9 cellular contexts compared by ENCODE assay signal in genomic region chrX:24023538-24023937, GRCh38. TPM values are rescaled to one million over a fixed set of nuclear protein-coding genes. Genes with fewer than 3 reads are reported as not detected.
DNase-seq lines count a peak whose midpoint lies in the region; ATAC-seq and TF ChIP-seq lines count a peak whose summit lies in the region.
"Had no signal": no experiment of that assay in that cellular context is flagged by ENCODE, and none has a peak within 500 bp of the region (broad histone marks: within the 10 kb centered on the region; RNA-seq: fewer than 3 reads in every experiment).

No MANE protein-coding gene starts in this region.

- TF ChIP-seq CTCF in GM12865 (IDR thresholded peaks at IDR 0.05; ENCODE audit: insufficient read depth, low read depth, low read length, missing control alignments) (no peak), RWPE2 (IDR thresholded peaks at IDR 0.05; ENCODE audit: poor library complexity, severe bottlenecking) (no peak), esophagus muscularis mucosa (IDR thresholded peaks at IDR 0.05) (no peak), retinal pigment epithelial cell (conservative IDR thresholded peaks at IDR 0.05; ENCODE audit: low read depth, low read length) (no peak), mucosa of descending colon (IDR thresholded peaks at IDR 0.05) (no peak)

- intact Hi-C loops in esophagus muscularis mucosa (cut with DNase I) (loop anchor here (10.0 kb wide), 1 partner anchor 239 kb away; the partner anchor contains the start of gene SAT1), mucosa of descending colon (cut with DNase I, micrococcal nuclease) (no loop called here)

- H3K27ac ChIP-seq in RWPE2 (ENCODE audit: poor library complexity, severe bottlenecking) = no peak overlapping the region
- peak overlapping the region; percentile 90 to 97 (median 96) for H3K27ac ChIP-seq in esophagus muscularis mucosa (replicated peaks in 1 of 4)

- H3K36me3 ChIP-seq in RWPE2 (ENCODE audit: low read depth) (no peaks in the 10 kb centered on the region), esophagus muscularis mucosa (no peaks in the 10 kb centered on the region), mucosa of descending colon (ENCODE audit: low read depth) (no peaks in the 10 kb centered on the region)
- H3K36me3 ChIP-seq: neutrophil had no signal

- no peak for TF ChIP-seq POLR2A in esophagus muscularis mucosa (IDR thresholded peaks at IDR 0.05; ENCODE audit: low read depth)

- TF ChIP-seq EP300 in esophagus muscularis mucosa (IDR thresholded peaks at IDR 0.05) = no peak

- H3K27me3 ChIP-seq in RWPE2 (ENCODE audit: insufficient read depth, poor library complexity, severe bottlenecking) (no peaks in the 10 kb centered on the region), esophagus muscularis mucosa (no peaks in the 10 kb centered on the region)
- H3K27me3 ChIP-seq: neutrophil had no signal

- DNase-seq in GM12865 (ENCODE audit: low read depth) = no peak
- no peak for DNase-seq in RWPE2 (ENCODE audit: low spot score)
- DNase-seq in esophagus muscularis mucosa (ENCODE audit: extremely low spot score) = no peak
- no peak for DNase-seq in retinal pigment epithelial cell (ENCODE audit: low read depth)
- DNase-seq in mucosa of descending colon = no peak
- DNase-seq in T1000 (lab: John Stamatoyannopoulos, UW) = no peak
- DNase-seq in AG20443 (ENCODE audit: low spot score) = no peak
- no peak for DNase-seq in NCI-H526 treated with DMSO at 0.1 percent for 48 hours (lab: John Stamatoyannopoulos, UW)

- H3K9me3 ChIP-seq in RWPE2 (ENCODE audit: severe bottlenecking) = no peaks in the 10 kb centered on the region
- no peaks in the 10 kb centered on the region for H3K9me3 ChIP-seq in esophagus muscularis mucosa
- no peaks in the 10 kb centered on the region for H3K9me3 ChIP-seq in mucosa of descending colon
- H3K9me3 ChIP-seq: neutrophil had no signal

- WGBS in esophagus muscularis mucosa = 33% methylated on average over 1 of the region's 1 CpG

- ATAC-seq in RWPE2 (ENCODE audit: low read depth) = no peak
- ATAC-seq in mucosa of descending colon = no peak

- H3K4me3 ChIP-seq in GM12865 (ENCODE audit: low read depth, low read length) (peak overlapping the region; percentile 76), RWPE2 (ENCODE audit: severe bottlenecking) (peak overlapping the region; percentile 85), esophagus muscularis mucosa (peak overlapping the region; percentile 73 to 84 (median 78)), retinal pigment epithelial cell (ENCODE audit: low read length) (peak overlapping the region; percentile 66), mucosa of descending colon (no peak overlapping the region)

- H3K4me1 ChIP-seq in RWPE2 (ENCODE audit: insufficient read depth, poor library complexity, severe bottlenecking) (no peaks in the 10 kb centered on the region), esophagus muscularis mucosa (peaks cover 0 to 40% (median 20%) of the 10 kb centered on the region in 4 donors), mucosa of descending colon (ENCODE audit: low read depth) (no peaks in the 10 kb centered on the region)

RNA-seq across cellular contexts. Expression of gene KLHL15, which starts 3.4 kb away (rescaled TPM):
- total RNA-seq in esophagus muscularis mucosa (10 to 100 TPM in 3 of 4 donors, 1 to 10 TPM in 1; 8.0 to 21.5 (median 13.0) TPM), mucosa of descending colon (1 to 10 TPM; 3.3 to 9.7 (median 3.4) TPM)

RNA-seq across cellular contexts. Expression of gene EIF2S3, which starts 31.2 kb away (rescaled TPM):
- total RNA-seq in esophagus muscularis mucosa = 100 to 1,000 TPM; 116 to 159 (median 126) TPM
- total RNA-seq in mucosa of descending colon = 100 to 1,000 TPM; 113 to 157 (median 136) TPM
